In genomic region chr2:170029551-170029950, GRCh38 we compare ENCODE assay signal across 24 cellular contexts.
"Had no signal": no experiment of that assay in that cellular context is flagged by ENCODE, and none has a peak within 500 bp of the region (broad histone marks: within the 10 kb centered on the region; RNA-seq: fewer than 3 reads in every experiment).

No MANE protein-coding gene starts in this region.

- H3K4me3 ChIP-seq: MG63, SJSA1, SK-N-MC had no signal

- H3K4me1 ChIP-seq: SJSA1 had no signal

- H3K27ac ChIP-seq: SJSA1, SK-N-MC had no signal

- H3K27me3 ChIP-seq: MG63, SJSA1 had no signal

- H3K9me3 ChIP-seq: MG63, SJSA1 had no signal

- FAIRE-seq: HTR-8/SVneo, RCC 7860 had no signal

- DNase-seq: IMR-90, Karpas-422, KG1, MG63, NCI-H1092, NCI-H1417, NCI-H1436 treated with DMSO at 0.1 percent for 48 hours, NCI-H1694, NCI-H187 treated with DMSO at 0.1 percent for 48 hours, NCI-H2029 treated with DMSO at 0.1 percent for 48 hours, NCI-H2171, NCI-H226, NCI-H446, NCI-H510A, NCI-H524 treated with DMSO at 0.1 percent for 48 hours, NCI-H69, NCI-H774, Right ventricle myocardium superior, RPMI8226, SIG-M5 had no signal
